In the genomic region with DNA sequence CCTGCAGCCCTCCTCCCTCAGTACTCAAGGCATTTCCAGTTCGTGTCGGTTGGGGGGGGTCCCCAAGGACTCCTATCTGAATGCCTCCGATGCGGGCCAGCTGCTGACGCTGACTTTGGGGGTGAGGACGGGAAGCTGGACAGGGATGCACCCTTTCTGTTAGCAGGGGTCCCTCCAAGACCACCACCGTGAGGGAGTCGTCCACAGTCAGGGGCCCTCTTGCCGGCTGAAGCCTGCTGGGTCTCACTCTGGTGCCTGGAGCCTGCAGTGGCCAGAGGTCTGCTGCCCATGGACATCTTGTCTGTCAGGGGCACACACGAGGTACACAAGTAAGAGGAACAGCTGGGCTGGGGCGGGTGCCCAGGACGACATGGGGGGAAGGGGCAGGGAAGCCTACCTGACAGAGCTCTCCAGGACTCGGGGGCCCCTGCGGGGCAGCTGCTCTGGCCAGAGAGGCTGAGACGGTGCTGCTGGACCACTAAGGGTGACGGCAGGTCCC, we compare ENCODE assay signal across 17 cellular contexts. TPM values are rescaled to one million over a fixed set of nuclear protein-coding genes. Genes with fewer than 3 reads are reported as not detected.
DNase-seq lines count a peak whose midpoint lies in the region; ATAC-seq, FAIRE-seq and TF ChIP-seq lines count a peak whose summit lies in the region.
"Had no signal": no experiment of that assay in that cellular context is flagged by ENCODE, and none has a peak within 500 bp of the region (broad histone marks: within the 10 kb centered on the region; RNA-seq: fewer than 3 reads in every experiment).

No MANE protein-coding gene starts in this region.

- intact Hi-C loops in heart left ventricle (cut with DNase I) = no loop called here
- intact Hi-C loops in left cardiac atrium (cut with DNase I) = no loop called here
- intact Hi-C loops in K562 (cut with micrococcal nuclease) = loop anchor here (10.0 kb wide), 1 partner anchor 185 kb away; no protein-coding TSS in a partner anchor
- intact Hi-C loops in breast epithelium (cut with DNase I; ENCODE audit: low total_unique reads) = no loop called here

- H4K8ac ChIP-seq in neuronal stem cell (ENCODE audit: low read depth, low read length) = no peak overlapping the region

- no peaks in the 10 kb centered on the region for H3K9me3 ChIP-seq in heart left ventricle
- H3K9me3 ChIP-seq in K562 (replicated peaks; ENCODE audit: control insufficient read depth, insufficient read depth, low read depth, low read length) = no peaks in the 10 kb centered on the region
- H3K9me3 ChIP-seq in neuronal stem cell (replicated peaks in 1 of 2; ENCODE audit: control insufficient read depth in 2 of 2, insufficient read depth in 1 of 2, low read depth in 1 of 2, low read length in 2 of 2) = peaks cover 0 to 8% of the 10 kb centered on the region in 2 donors
- H3K9me3 ChIP-seq in breast epithelium = no peaks in the 10 kb centered on the region
- H3K9me3 ChIP-seq: BLaER1, HAP-1 had no signal

- H3K36me3 Mint-ChIP-seq in chondrocyte (ENCODE audit: low read depth) = peaks cover 9% of the 10 kb centered on the region

- no peak overlapping the region for H3K27ac Mint-ChIP-seq in chondrocyte (ENCODE audit: unreplicated experiment)

- BruUV-seq in K562 (replicated peaks; lab: Mats Ljungman, UMichigan) = no TSS peak

- no peak overlapping the region for H3K23ac ChIP-seq in neuronal stem cell (ENCODE audit: low read depth, low read length, poor library complexity)

- WGBS in heart left ventricle, 4 donors = 76 to 80% (median 77%) methylated on average over 11 to 16 of the region's 16 CpGs
- whole genome bisulfite sequencing in K562 (ENCODE audit: insufficient coverage, low coverage, missing lambda C conversion rate) = 84% methylated on average over 16 of the region's 16 CpGs
- WGBS in neuronal stem cell (ENCODE audit: extremely low coverage in 2 of 2, insufficient read length in 2 of 2, insufficient replicate concordance in 1 of 2), 2 donors = no CpG with 5 or more reads among the region's 16 CpGs

- peaks cover 19% of the 10 kb centered on the region for H4K20me1 ChIP-seq in K562 (replicated peaks; ENCODE audit: control insufficient read depth, insufficient read depth, low read length)

- H4K91ac ChIP-seq in neuronal stem cell (ENCODE audit: low read depth, low read length, poor library complexity) = no peak overlapping the region

- CTCF ChIA-PET in K562 (lab: Yijun Ruan, JAX; ENCODE audit: low intra/inter-chr PET ratio) = no interaction called here

- H3K27ac ChIP-seq in heart left ventricle = no peak overlapping the region
- H3K27ac ChIP-seq in K562 (ENCODE audit: extremely low read depth, low read depth, low read length) = no peak overlapping the region
- no peak overlapping the region for H3K27ac ChIP-seq in neuronal stem cell (replicated peaks; ENCODE audit: low read length)
- H3K27ac ChIP-seq in breast epithelium = no peak overlapping the region
- H3K27ac ChIP-seq: BLaER1, HL-60 had no signal

- H3K4ac ChIP-seq in neuronal stem cell (ENCODE audit: low read length) = no peak overlapping the region

- in situ Hi-C loops in K562 (cut with MboI) = no loop called here

- no peaks in the 10 kb centered on the region for H3K4me1 ChIP-seq in heart left ventricle
- peaks cover 0 to 41% of the 10 kb centered on the region in 2 experiments; a peak in 2 of 5 replicates for H3K4me1 ChIP-seq in K562 (replicated peaks in 1 of 2; ENCODE audit: control insufficient read depth in 2 of 2, insufficient read depth in 2 of 2, low read length in 2 of 2)
- H3K4me1 ChIP-seq in neuronal stem cell (ENCODE audit: control insufficient read depth in 2 of 2, insufficient read depth in 1 of 2, low read depth in 1 of 2, low read length in 2 of 2) = peaks cover 0 to 9% of the 10 kb centered on the region in 2 donors
- H3K4me1 ChIP-seq in breast epithelium = no peaks in the 10 kb centered on the region
- H3K4me1 ChIP-seq: HAP-1 had no signal

- no peaks in the 10 kb centered on the region for H3K27me3 ChIP-seq in heart left ventricle
- no peaks in the 10 kb centered on the region for H3K27me3 ChIP-seq in K562 (ENCODE audit: control insufficient read depth in 2 of 2, insufficient read depth in 2 of 2, low read length in 2 of 2)
- peaks cover 0 to 2% (median 0%) of the 10 kb centered on the region in 3 experiments for H3K27me3 ChIP-seq in neuronal stem cell (ENCODE audit: control insufficient read depth in 3 of 3, insufficient read depth in 3 of 3, low read depth in 1 of 3, low read length in 3 of 3)
- no peaks in the 10 kb centered on the region for H3K27me3 ChIP-seq in breast epithelium
- H3K27me3 ChIP-seq: BLaER1 had no signal

- TF ChIP-seq EP300 in K562 (IDR thresholded peaks at IDR 0.05; ENCODE audit: low read length) = no peak

- TF ChIP-seq CTCF in heart left ventricle (IDR thresholded peaks at IDR 0.05) = no peak
- TF ChIP-seq CTCF in K562 (IDR thresholded peaks at IDR 0.05 in 2 of 3, conservative IDR thresholded peaks at IDR 0.05 in 1 of 3; ENCODE audit: insufficient read depth in 2 of 3, low read depth in 1 of 3, low read length in 3 of 3) = no peak
- TF ChIP-seq CTCF in chondrocyte (IDR thresholded peaks at IDR 0.05) = no peak
- no peak for TF ChIP-seq CTCF in breast epithelium (IDR thresholded peaks at IDR 0.05)

- H3K4me1 Mint-ChIP-seq in chondrocyte (ENCODE audit: low read depth) = no peaks in the 10 kb centered on the region
- H3K4me1 Mint-ChIP-seq: CD14-positive monocyte had no signal

- no peak overlapping the region for H2AK5ac ChIP-seq in neuronal stem cell (ENCODE audit: low read depth, low read length)

- no peak overlapping the region for H3K14ac ChIP-seq in neuronal stem cell (ENCODE audit: low read length)

- H3K18ac ChIP-seq in neuronal stem cell (ENCODE audit: low read length) = no peak overlapping the region

- H3K9me1 ChIP-seq in K562 (ENCODE audit: control insufficient read depth, insufficient read depth, low read length) = no peaks in the 10 kb centered on the region

- H3K79me1 ChIP-seq in neuronal stem cell (ENCODE audit: low read depth, low read length) = peaks cover 10% of the 10 kb centered on the region

- no peak overlapping the region for H2BK15ac ChIP-seq in neuronal stem cell (ENCODE audit: low read length)

- no peak for ATAC-seq in heart left ventricle
- ATAC-seq in left cardiac atrium = no peak
- no peak for ATAC-seq in K562

- TF ChIP-seq RAD21 in K562 (CRISPR knock-in tag; conservative IDR thresholded peaks at IDR 0.05 in 1 of 2, IDR thresholded peaks at IDR 0.05 in 1 of 2) = no peak

- no peak overlapping the region for H3K4me2 ChIP-seq in K562 (ENCODE audit: insufficient read depth, low read length)
- no peak overlapping the region for H3K4me2 ChIP-seq in neuronal stem cell (ENCODE audit: insufficient read depth, low read length, poor library complexity, severe bottlenecking)
- H3K4me2 ChIP-seq: BLaER1 had no signal

- H3K9ac ChIP-seq in K562 (ENCODE audit: insufficient read depth in 1 of 2, low read depth in 2 of 2, low read length in 2 of 2) (peak overlapping the region in 1 of 2 experiments; percentile 4; a peak in 1 of 4 replicates), neuronal stem cell (ENCODE audit: low read depth, low read length, poor library complexity) (no peak overlapping the region)
- H3K9ac ChIP-seq: BLaER1 had no signal

- H3K4me3 ChIP-seq in heart left ventricle (no peak overlapping the region), K562 (no peak overlapping the region), neuronal stem cell (ENCODE audit: low read length in 2 of 2) (no peak overlapping the region), breast epithelium (no peak overlapping the region)
- H3K4me3 ChIP-seq: BLaER1, HAP-1 had no signal

- peak overlapping the region; percentile 90 for H2BK5ac ChIP-seq in neuronal stem cell (ENCODE audit: low read length)

- H3K27me3 Mint-ChIP-seq in chondrocyte (ENCODE audit: low read depth) = no peaks in the 10 kb centered on the region
- H3K27me3 Mint-ChIP-seq: CD4-positive, alpha-beta memory T cell had no signal

- TF ChIP-seq POLR2A in heart left ventricle (IDR thresholded peaks at IDR 0.05) (no peak), K562 (conservative IDR thresholded peaks at IDR 0.05) (no peak), breast epithelium (IDR thresholded peaks at IDR 0.05) (no peak)

- no peak overlapping the region for H2BK120ac ChIP-seq in neuronal stem cell (ENCODE audit: low read depth, low read length)

- FAIRE-seq in K562 (lab: Jason Lieb, UNC) = no peak
- FAIRE-seq: H1 had no signal

- POLR2A ChIA-PET in K562 (lab: Yijun Ruan, JAX) = interaction anchor here (0.6 kb wide), 2 partner anchors 27 to 253 kb away, joined by 3 read pairs; no protein-coding TSS in a partner anchor

- no peak overlapping the region for H2BK12ac ChIP-seq in neuronal stem cell (ENCODE audit: low read length)

- DNase-seq in heart left ventricle (peak in 3 of 5 donors; percentile 16 to 61 (median 20)), left cardiac atrium (no peak), K562 (ENCODE audit: extremely low read depth in 1 of 4, low spot score in 3 of 4) (no peak), neuronal stem cell (ENCODE audit: low spot score) (no peak), chondrocyte (ENCODE audit: low spot score) (no peak), breast epithelium (ENCODE audit: low spot score in 2 of 2) (no peak)
- DNase-seq in activated effector memory CD4-positive, alpha-beta T cell treated with anti-CD3 and anti-CD28 coated beads, Interleukin-2, amount 50 U/mL, for 16 hours = no peak
- DNase-seq: 8988T; CD4-positive, alpha-beta memory T cell; DMS153; DMS79 treated with DMSO at 0.1 percent for 48 hours; GF-D8 had no signal

- no peak overlapping the region for H3K4me3 Mint-ChIP-seq in chondrocyte (ENCODE audit: unreplicated experiment)
- H3K4me3 Mint-ChIP-seq: CD14-positive monocyte; CD4-positive, alpha-beta memory T cell had no signal

- H3K36me3 ChIP-seq in heart left ventricle (peaks cover 0 to 29% (median 25%) of the 10 kb centered on the region in 9 donors), K562 (ENCODE audit: control insufficient read depth, insufficient read depth, low read length) (peaks cover 27% of the 10 kb centered on the region; the same call in 2 of the 3 replicates), neuronal stem cell (replicated peaks in 1 of 2; ENCODE audit: control insufficient read depth in 2 of 2, insufficient read depth in 2 of 2, low read length in 2 of 2) (peaks cover 25 to 39% of the 10 kb centered on the region in 2 donors), breast epithelium (no peaks in the 10 kb centered on the region)

- H2AFZ ChIP-seq in K562 (ENCODE audit: low read depth, low read length) (no peak overlapping the region), neuronal stem cell (ENCODE audit: low read length) (no peak overlapping the region)

- no peaks in the 10 kb centered on the region for H3K79me2 ChIP-seq in K562 (ENCODE audit: control insufficient read depth, insufficient read depth, low read length)

- no peaks in the 10 kb centered on the region for H3K9me3 Mint-ChIP-seq in chondrocyte (ENCODE audit: low read depth)
- H3K9me3 Mint-ChIP-seq: CD14-positive monocyte; CD4-positive, alpha-beta memory T cell had no signal

RNA-seq across cellular contexts. Expression of a gene that starts 9.1 kb away (rescaled TPM):
- total RNA-seq in heart left ventricle (10 to 100 TPM in 6 of 9 donors, 1 to 10 TPM in 3; 6.6 to 25.0 (median 10.8) TPM), left cardiac atrium (10 to 100 TPM; 31.1 to 36.7 TPM), K562 (2014; rRNA removed) (0.20 and 1.5 TPM in 2 replicates), K562 (2014; rRNA removed; fragmentation: Illumina TruSeq; extraction: Trizol) (0.40 and 0.45 TPM in 2 replicates), K562 (2015; rRNA removed; fragmentation: Illumina TruSeq; extraction: Trizol) (0.29 and 0.30 TPM in 2 replicates), K562 (2021) (2.2 and 2.3 TPM in 2 replicates), chondrocyte (1.9 to 4.7 TPM (median 2.3 TPM) in 3 replicates), breast epithelium (10 to 100 TPM in 1 of 3 donors, 1 to 10 TPM in 2; 3.0 to 11.3 (median 9.5) TPM)
- polyA plus RNA-seq in heart left ventricle (10 to 100 TPM in 1 of 2 donors, 1 to 10 TPM in 1; 6.3 to 12.5 TPM), K562 (2011; rRNA removed) (0.99 and 1.2 TPM in 2 replicates), K562 (2014; fragmentation: Illumina TruSeq; extraction: Trizol) (0.52 and 1.4 TPM in 2 replicates), K562 (2014; fragmentation: Nextera tagmentation; extraction: Ambion mirVana) (under 1 TPM; 0.07 to 0.21 TPM), K562 (2014; rRNA removed) (0.97 and 1.4 TPM in 2 replicates)
- total RNA-seq in K562 (2011; cell fraction: chromatin; rRNA removed; ENCODE audit: low replicate concordance) = 13.2 and 31.1 TPM in 2 replicates
- 14.7 and 17.7 TPM in 2 replicates for total RNA-seq in K562 (2011; cell fraction: nucleolus; rRNA removed)
- 11.8 and 18.1 TPM in 2 replicates for total RNA-seq in K562 (2011; cell fraction: nucleoplasm; rRNA removed)
- 0.52 and 1.3 TPM in 2 replicates for polyA plus RNA-seq in K562 (2011; cell fraction: cytosol; rRNA removed)
- polyA plus RNA-seq in K562 (2011; cell fraction: nucleus; rRNA removed) = 6.0 and 14.9 TPM in 2 replicates
- polyA plus RNA-seq in K562 (2012) = 1.5 and 6.1 TPM in 2 replicates
- polyA minus RNA-seq in K562 (2011; rRNA and poly(A)+ RNA removed) = 0.81 and 1.1 TPM in 2 replicates
- 1.3 and 1.4 TPM in 2 replicates for polyA minus RNA-seq in K562 (2011; cell fraction: cytosol; rRNA and poly(A)+ RNA removed)
- polyA minus RNA-seq in K562 (2011; cell fraction: nucleus; rRNA and poly(A)+ RNA removed) = 2.3 and 4.4 TPM in 2 replicates
- 6.4 TPM for polyA plus RNA-seq in neuronal stem cell (2013, experiment 1 of 2)
- polyA plus RNA-seq in neuronal stem cell (2013, experiment 2 of 2) = 6.7 TPM
- polyA plus RNA-seq: CD14-positive monocyte had no signal

RNA-seq across cellular contexts. Expression of a gene that starts 32.8 kb away (rescaled TPM):
- total RNA-seq in heart left ventricle (10 to 100 TPM; 17.9 to 32.1 (median 23.9) TPM), left cardiac atrium (10 to 100 TPM; 26.8 to 39.3 TPM), K562 (2014; rRNA removed) (52.8 and 58.5 TPM in 2 replicates), K562 (2014; rRNA removed; fragmentation: Illumina TruSeq; extraction: Trizol) (37.9 and 39.5 TPM in 2 replicates), K562 (2015; rRNA removed; fragmentation: Illumina TruSeq; extraction: Trizol) (43.1 and 44.9 TPM in 2 replicates), K562 (2021) (62.3 and 68.7 TPM in 2 replicates), chondrocyte (26.5 to 30.4 TPM (median 30.1 TPM) in 3 replicates), breast epithelium (10 to 100 TPM; 33.3 to 44.6 (median 36.1) TPM)
- polyA plus RNA-seq in heart left ventricle (10 to 100 TPM; 17.5 to 19.5 TPM), K562 (2011; rRNA removed) (17.3 and 18.0 TPM in 2 replicates), K562 (2014; fragmentation: Illumina TruSeq; extraction: Trizol) (49.7 and 54.7 TPM in 2 replicates), K562 (2014; fragmentation: Nextera tagmentation; extraction: Ambion mirVana) (1 to 10 TPM; 2.4 to 3.7 TPM), K562 (2014; rRNA removed) (51.8 and 56.4 TPM in 2 replicates)
- total RNA-seq in K562 (2011; cell fraction: chromatin; rRNA removed; ENCODE audit: low replicate concordance) = 217 and 274 TPM in 2 replicates
- total RNA-seq in K562 (2011; cell fraction: nucleolus; rRNA removed) = 94.6 and 102 TPM in 2 replicates
- total RNA-seq in K562 (2011; cell fraction: nucleoplasm; rRNA removed) = 114 and 119 TPM in 2 replicates
- 14.1 and 18.3 TPM in 2 replicates for polyA plus RNA-seq in K562 (2011; cell fraction: cytosol; rRNA removed)
- polyA plus RNA-seq in K562 (2011; cell fraction: nucleus; rRNA removed) = 96.2 and 143 TPM in 2 replicates
- 36.5 and 41.6 TPM in 2 replicates for polyA plus RNA-seq in K562 (2012)
- 23.4 and 26.6 TPM in 2 replicates for polyA minus RNA-seq in K562 (2011; rRNA and poly(A)+ RNA removed)
- polyA minus RNA-seq in K562 (2011; cell fraction: cytosol; rRNA and poly(A)+ RNA removed) = 16.0 and 18.9 TPM in 2 replicates
- 54.1 and 62.2 TPM in 2 replicates for polyA minus RNA-seq in K562 (2011; cell fraction: nucleus; rRNA and poly(A)+ RNA removed)
- polyA plus RNA-seq in neuronal stem cell (2013, experiment 1 of 2) = 31.5 TPM
- polyA plus RNA-seq in neuronal stem cell (2013, experiment 2 of 2) = 31.0 TPM

RNA-seq across cellular contexts. Expression of a gene that starts 32.8 kb away (rescaled TPM):
- 1 to 10 TPM in 2 of 9 donors, under 1 TPM in 7; 0.31 to 4.2 (median 0.49) TPM for total RNA-seq in heart left ventricle
- polyA plus RNA-seq in heart left ventricle = 1 to 10 TPM in 1 of 2 donors, under 1 TPM in 1; 0.19 to 1.8 TPM
- total RNA-seq in left cardiac atrium = 1 to 10 TPM in 1 of 2 donors, under 1 TPM in 1; 0.88 to 1.1 TPM
- total RNA-seq in K562 (2011; cell fraction: chromatin; rRNA removed; ENCODE audit: low replicate concordance) = 80.8 and 99.7 TPM in 2 replicates
- total RNA-seq in K562 (2011; cell fraction: nucleolus; rRNA removed) = 42.2 and 50.7 TPM in 2 replicates
- 38.0 and 41.1 TPM in 2 replicates for total RNA-seq in K562 (2011; cell fraction: nucleoplasm; rRNA removed)
- total RNA-seq in K562 (2014; rRNA removed) = 48.2 and 68.7 TPM in 2 replicates
- 55.2 and 56.8 TPM in 2 replicates for total RNA-seq in K562 (2014; rRNA removed; fragmentation: Illumina TruSeq; extraction: Trizol)
- 45.1 and 50.8 TPM in 2 replicates for total RNA-seq in K562 (2015; rRNA removed; fragmentation: Illumina TruSeq; extraction: Trizol)
- total RNA-seq in K562 (2021) = 50.0 and 53.2 TPM in 2 replicates
- 93.2 and 116 TPM in 2 replicates for polyA plus RNA-seq in K562 (2011; rRNA removed)
- polyA plus RNA-seq in K562 (2011; cell fraction: cytosol; rRNA removed) = 35.6 and 39.2 TPM in 2 replicates
- 107 and 115 TPM in 2 replicates for polyA plus RNA-seq in K562 (2011; cell fraction: nucleus; rRNA removed)
- 39.7 and 46.2 TPM in 2 replicates for polyA plus RNA-seq in K562 (2012)
- polyA plus RNA-seq in K562 (2014; fragmentation: Illumina TruSeq; extraction: Trizol) = 62.6 and 73.0 TPM in 2 replicates
- 10 to 100 TPM; 24.1 to 28.9 TPM for polyA plus RNA-seq in K562 (2014; fragmentation: Nextera tagmentation; extraction: Ambion mirVana)
- polyA plus RNA-seq in K562 (2014; rRNA removed) = 65.2 and 73.4 TPM in 2 replicates
- 74.7 and 79.6 TPM in 2 replicates for polyA minus RNA-seq in K562 (2011; rRNA and poly(A)+ RNA removed)
- 37.0 and 47.0 TPM in 2 replicates for polyA minus RNA-seq in K562 (2011; cell fraction: cytosol; rRNA and poly(A)+ RNA removed)
- 20.7 and 35.1 TPM in 2 replicates for polyA minus RNA-seq in K562 (2011; cell fraction: nucleus; rRNA and poly(A)+ RNA removed)
- 24.6 TPM for polyA plus RNA-seq in neuronal stem cell (2013, experiment 1 of 2)
- polyA plus RNA-seq in neuronal stem cell (2013, experiment 2 of 2) = 25.7 TPM
- total RNA-seq in chondrocyte = 4.9 to 8.1 TPM (median 6.4 TPM) in 3 replicates
- 1 to 10 TPM in 2 of 3 donors, under 1 TPM in 1; 0.96 to 2.3 (median 1.5) TPM for total RNA-seq in breast epithelium

Comparison
In these comparisons a context has a peak if more than half of its experiments do, and no peak if none do; other contexts are left out.
1. DNase-seq: peak in heart left ventricle (3 of 5); none in left cardiac atrium (single experiment), K562 (0 of 4), neuronal stem cell (single experiment), chondrocyte (single experiment), activated effector memory CD4-positive, alpha-beta T cell treated with anti-CD3 and anti-CD28 coated beads, Interleukin-2, amount 50 U/mL, for 16 hours (single experiment) and breast epithelium (0 of 2).